In genomic region chr15:60477991-60478632, GRCh38 we compare ENCODE assay signal across 8 cellular contexts. TPM values are rescaled to one million over a fixed set of nuclear protein-coding genes. Genes with fewer than 3 reads are reported as not detected.
DNase-seq lines count a peak whose midpoint lies in the region; ATAC-seq and TF ChIP-seq lines count a peak whose summit lies in the region.

No MANE protein-coding gene starts in this region.

- peaks cover 53% of the 10 kb centered on the region for H3K79me2 ChIP-seq in neural progenitor cell (ENCODE audit: low read depth)

- peak; percentile 31 for DNase-seq in Caki2 (ENCODE audit: low read depth)
- DNase-seq in activated CD4-positive, alpha-beta memory T cell treated with anti-CD3 and anti-CD28 coated beads, Interleukin-2, amount 10 ng/mL, durations not matched to agents 7 days and 5 days: no peak
- DNase-seq in foreskin keratinocyte: peak; percentile 11 to 41
- DNase-seq in neural progenitor cell (ENCODE audit: low spot score): peak; percentile 9
- no peak for DNase-seq in stimulated activated naive CD4-positive, alpha-beta T cell treated with Interleukin-2 at 50 U/mL for 16 hours (lab: John Stamatoyannopoulos, UW)
- no peak for DNase-seq in posterior cingulate gyrus
- DNase-seq in NOMO-1 treated with dmso at 0.1 percent for 144 hours (lab: John Stamatoyannopoulos, UW; ENCODE audit: unreplicated experiment): no peak

- ATAC-seq in foreskin keratinocyte: peak; percentile 20

- POLR2A ChIA-PET in activated CD4-positive, alpha-beta memory T cell treated with anti-CD3 and anti-CD28 coated beads, Interleukin-2, amount 10 ng/mL, durations not matched to agents 7 days and 5 days (lab: Charles Lee): interaction anchor here (0.7 to 3.3 kb wide), 33 partner anchors 9 to 674 kb away, joined by 3 to 50 read pairs (median 4); partner anchors contain the start of gene ANXA2

- intact Hi-C loops in posterior cingulate gyrus (cut with DNase I): no loop called here

- no peaks in the 10 kb centered on the region for H4K20me1 ChIP-seq in neural progenitor cell (ENCODE audit: low read depth)

- H3K27ac ChIP-seq in HUES48 (ENCODE audit: low read depth, low read length) (peak overlapping the region; percentile 96), foreskin keratinocyte (peak overlapping the region; percentile 77), neural progenitor cell (peak overlapping the region; percentile 60)

- peaks cover 29% of the 10 kb centered on the region for H3K4me1 ChIP-seq in HUES48 (ENCODE audit: control insufficient read depth, insufficient read depth, low read length)
- peaks cover 10% of the 10 kb centered on the region for H3K4me1 ChIP-seq in foreskin keratinocyte
- H3K4me1 ChIP-seq in neural progenitor cell: peaks cover 19% of the 10 kb centered on the region

- in situ Hi-C loops in Caki2 (cut with HindIII; ENCODE audit: low pct_unique_long_range_greater_than_20kb, low sequenced_read_pairs): no loop called here

- H3K4me1 Mint-ChIP-seq in activated CD4-positive, alpha-beta memory T cell treated with anti-CD3 and anti-CD28 coated beads, Interleukin-2, amount 10 ng/mL, durations not matched to agents 7 days and 5 days: peaks cover 59% of the 10 kb centered on the region
- peaks cover 35% of the 10 kb centered on the region for H3K4me1 Mint-ChIP-seq in neural progenitor cell

- peak overlapping the region; percentile 90 for H2AFZ ChIP-seq in neural progenitor cell (replicated peaks)

- no peaks in the 10 kb centered on the region for H3K27me3 Mint-ChIP-seq in activated CD4-positive, alpha-beta memory T cell treated with anti-CD3 and anti-CD28 coated beads, Interleukin-2, amount 10 ng/mL, durations not matched to agents 7 days and 5 days
- H3K27me3 Mint-ChIP-seq in neural progenitor cell (ENCODE audit: insufficient read depth, low read depth): peaks cover 8% of the 10 kb centered on the region

- no peaks in the 10 kb centered on the region for H3K9me3 Mint-ChIP-seq in activated CD4-positive, alpha-beta memory T cell treated with anti-CD3 and anti-CD28 coated beads, Interleukin-2, amount 10 ng/mL, durations not matched to agents 7 days and 5 days
- no peaks in the 10 kb centered on the region for H3K9me3 Mint-ChIP-seq in neural progenitor cell

- H3K27me3 ChIP-seq in HUES48 (ENCODE audit: control insufficient read depth, insufficient read depth, low read length) (no peaks in the 10 kb centered on the region), foreskin keratinocyte (no peaks in the 10 kb centered on the region), neural progenitor cell (no peaks in the 10 kb centered on the region)

- H3K9ac ChIP-seq in HUES48 (ENCODE audit: low read depth, low read length) (peak overlapping the region; percentile 97), neural progenitor cell (peak overlapping the region; percentile 81)

- TF ChIP-seq CTCF in foreskin keratinocyte (conservative IDR thresholded peaks at IDR 0.05) (no peak), neural progenitor cell (IDR thresholded peaks at IDR 0.05) (no peak)

- H3K27ac Mint-ChIP-seq in activated CD4-positive, alpha-beta memory T cell treated with anti-CD3 and anti-CD28 coated beads, Interleukin-2, amount 10 ng/mL, durations not matched to agents 7 days and 5 days: peak overlapping the region; percentile 97
- H3K27ac Mint-ChIP-seq in neural progenitor cell: peak overlapping the region; percentile 99

- H3K36me3 ChIP-seq in HUES48 (ENCODE audit: control insufficient read depth, insufficient read depth, low read length) (peaks cover 44% of the 10 kb centered on the region), neural progenitor cell (peaks cover 11% of the 10 kb centered on the region)

- peaks cover 32% of the 10 kb centered on the region for H3K36me3 Mint-ChIP-seq in activated CD4-positive, alpha-beta memory T cell treated with anti-CD3 and anti-CD28 coated beads, Interleukin-2, amount 10 ng/mL, durations not matched to agents 7 days and 5 days (ENCODE audit: low read depth)
- peaks cover 5% of the 10 kb centered on the region for H3K36me3 Mint-ChIP-seq in neural progenitor cell

- CTCF ChIA-PET in activated CD4-positive, alpha-beta memory T cell treated with anti-CD3 and anti-CD28 coated beads, Interleukin-2, amount 10 ng/mL, durations not matched to agents 7 days and 5 days (lab: Charles Lee): interaction anchor here (1.2 to 1.7 kb wide), 2 partner anchors 24 to 42 kb away, joined by 4 read pairs; no protein-coding TSS in a partner anchor

- peak overlapping the region; percentile 98 for H3K4me3 Mint-ChIP-seq in activated CD4-positive, alpha-beta memory T cell treated with anti-CD3 and anti-CD28 coated beads, Interleukin-2, amount 10 ng/mL, durations not matched to agents 7 days and 5 days
- peak overlapping the region; percentile 99 for H3K4me3 Mint-ChIP-seq in neural progenitor cell

- H3F3A ChIP-seq in neural progenitor cell (ENCODE audit: low read depth): no peaks in the 10 kb centered on the region

- H3K4me3 ChIP-seq in HUES48 (ENCODE audit: low read depth, low read length) (peak overlapping the region; percentile 94), neural progenitor cell (peak overlapping the region; percentile 82)

- peak overlapping the region; percentile 94 for H3K4me2 ChIP-seq in neural progenitor cell

- no peaks in the 10 kb centered on the region for H3K9me3 ChIP-seq in HUES48 (ENCODE audit: control insufficient read depth, insufficient read depth, low read length)
- H3K9me3 ChIP-seq in neural progenitor cell (ENCODE audit: low read depth): no peaks in the 10 kb centered on the region

RNA-seq across cellular contexts. Expression of gene ICE2, which starts 0.8 kb away (rescaled TPM):
- total RNA-seq in Caki2 (2014; rRNA removed; shearing (Covaris generic); ENCODE audit: low replicate concordance): 11.1 and 24.2 TPM in 2 replicates
- total RNA-seq in activated CD4-positive, alpha-beta memory T cell treated with anti-CD3 and anti-CD28 coated beads, Interleukin-2, amount 10 ng/mL, durations not matched to agents 7 days and 5 days: 10 to 100 TPM; 56.9 to 60.4 TPM
- total RNA-seq in foreskin keratinocyte: 24.5 and 27.3 TPM in 2 replicates
- 13.8 and 15.3 TPM in 2 replicates for polyA plus RNA-seq in foreskin keratinocyte
- total RNA-seq in neural progenitor cell (ENCODE audit: low replicate concordance): 69.8 and 95.3 TPM in 2 replicates

Comparison
In these comparisons a context has a peak if more than half of its experiments do, and no peak if none do; other contexts are left out.
1. DNase-seq: peak in Caki2 (single experiment), foreskin keratinocyte (2 of 2) and neural progenitor cell (single experiment); none in activated CD4-positive, alpha-beta memory T cell treated with anti-CD3 and anti-CD28 coated beads, Interleukin-2, amount 10 ng/mL, durations not matched to agents 7 days and 5 days (single experiment), stimulated activated naive CD4-positive, alpha-beta T cell treated with Interleukin-2 at 50 U/mL for 16 hours (single experiment), posterior cingulate gyrus (0 of 10) and NOMO-1 treated with dmso at 0.1 percent for 144 hours (single experiment).
2. Peak in every context shown above with its lines, with median percentiles within 50 percentile points of each other: H3K27ac ChIP-seq.